2 cellular contexts compared by ENCODE assay signal in the genomic region with DNA sequence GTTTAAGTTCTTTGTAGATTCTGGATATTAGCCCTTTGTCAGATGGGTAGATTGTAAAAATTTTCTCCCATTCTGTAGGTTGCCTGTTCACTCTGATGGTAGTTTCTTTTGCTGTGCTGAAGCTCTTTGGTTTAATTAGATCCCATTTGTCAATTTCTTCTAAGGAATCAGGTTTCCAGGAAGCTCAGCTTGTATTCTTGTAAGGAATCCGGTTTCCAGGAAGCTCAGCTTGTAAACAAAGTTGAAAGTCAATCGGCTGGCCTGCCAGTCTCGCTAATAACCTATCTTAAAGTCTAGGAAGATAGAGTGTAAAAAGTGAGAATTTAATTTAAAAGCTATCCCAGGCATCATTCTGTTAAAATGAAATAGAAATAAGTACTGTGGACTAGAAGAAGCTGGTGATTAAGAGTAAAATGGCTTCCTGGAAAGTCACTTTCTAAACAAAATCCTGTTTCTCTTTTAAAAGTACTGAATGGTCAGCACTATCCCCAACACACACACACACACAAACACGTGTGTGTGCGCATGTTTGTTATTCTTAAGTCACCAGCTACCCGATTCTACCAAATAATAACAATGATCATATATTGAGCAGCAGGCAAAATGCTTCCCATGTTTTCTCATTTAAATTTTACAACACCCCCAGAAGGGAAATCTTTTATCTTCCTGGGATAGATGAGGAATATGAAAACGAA.
TF ChIP-seq lines count a peak whose summit lies in the region.

No MANE protein-coding gene starts in this region.

TF ChIP-seq in liver, 16 proteins besides CTCF, POLR2A, EP300 and RAD21:
- TF ChIP-seq, protein P1, sequence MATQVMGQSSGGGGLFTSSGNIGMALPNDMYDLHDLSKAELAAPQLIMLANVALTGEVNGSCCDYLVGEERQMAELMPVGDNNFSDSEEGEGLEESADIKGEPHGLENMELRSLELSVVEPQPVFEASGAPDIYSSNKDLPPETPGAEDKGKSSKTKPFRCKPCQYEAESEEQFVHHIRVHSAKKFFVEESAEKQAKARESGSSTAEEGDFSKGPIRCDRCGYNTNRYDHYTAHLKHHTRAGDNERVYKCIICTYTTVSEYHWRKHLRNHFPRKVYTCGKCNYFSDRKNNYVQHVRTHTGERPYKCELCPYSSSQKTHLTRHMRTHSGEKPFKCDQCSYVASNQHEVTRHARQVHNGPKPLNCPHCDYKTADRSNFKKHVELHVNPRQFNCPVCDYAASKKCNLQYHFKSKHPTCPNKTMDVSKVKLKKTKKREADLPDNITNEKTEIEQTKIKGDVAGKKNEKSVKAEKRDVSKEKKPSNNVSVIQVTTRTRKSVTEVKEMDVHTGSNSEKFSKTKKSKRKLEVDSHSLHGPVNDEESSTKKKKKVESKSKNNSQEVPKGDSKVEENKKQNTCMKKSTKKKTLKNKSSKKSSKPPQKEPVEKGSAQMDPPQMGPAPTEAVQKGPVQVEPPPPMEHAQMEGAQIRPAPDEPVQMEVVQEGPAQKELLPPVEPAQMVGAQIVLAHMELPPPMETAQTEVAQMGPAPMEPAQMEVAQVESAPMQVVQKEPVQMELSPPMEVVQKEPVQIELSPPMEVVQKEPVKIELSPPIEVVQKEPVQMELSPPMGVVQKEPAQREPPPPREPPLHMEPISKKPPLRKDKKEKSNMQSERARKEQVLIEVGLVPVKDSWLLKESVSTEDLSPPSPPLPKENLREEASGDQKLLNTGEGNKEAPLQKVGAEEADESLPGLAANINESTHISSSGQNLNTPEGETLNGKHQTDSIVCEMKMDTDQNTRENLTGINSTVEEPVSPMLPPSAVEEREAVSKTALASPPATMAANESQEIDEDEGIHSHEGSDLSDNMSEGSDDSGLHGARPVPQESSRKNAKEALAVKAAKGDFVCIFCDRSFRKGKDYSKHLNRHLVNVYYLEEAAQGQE (IDR thresholded peaks at IDR 0.05): peak; percentile 21
- TF ChIP-seq JUND (IDR thresholded peaks at IDR 0.05): no peak
- TF ChIP-seq, protein P2, sequence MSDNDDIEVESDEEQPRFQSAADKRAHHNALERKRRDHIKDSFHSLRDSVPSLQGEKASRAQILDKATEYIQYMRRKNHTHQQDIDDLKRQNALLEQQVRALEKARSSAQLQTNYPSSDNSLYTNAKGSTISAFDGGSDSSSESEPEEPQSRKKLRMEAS (IDR thresholded peaks at IDR 0.05): no peak

TF ChIP-seq in HepG2, 621 proteins besides CTCF, POLR2A, EP300 and RAD21 (continued from another document):
- TF ChIP-seq, protein P3, sequence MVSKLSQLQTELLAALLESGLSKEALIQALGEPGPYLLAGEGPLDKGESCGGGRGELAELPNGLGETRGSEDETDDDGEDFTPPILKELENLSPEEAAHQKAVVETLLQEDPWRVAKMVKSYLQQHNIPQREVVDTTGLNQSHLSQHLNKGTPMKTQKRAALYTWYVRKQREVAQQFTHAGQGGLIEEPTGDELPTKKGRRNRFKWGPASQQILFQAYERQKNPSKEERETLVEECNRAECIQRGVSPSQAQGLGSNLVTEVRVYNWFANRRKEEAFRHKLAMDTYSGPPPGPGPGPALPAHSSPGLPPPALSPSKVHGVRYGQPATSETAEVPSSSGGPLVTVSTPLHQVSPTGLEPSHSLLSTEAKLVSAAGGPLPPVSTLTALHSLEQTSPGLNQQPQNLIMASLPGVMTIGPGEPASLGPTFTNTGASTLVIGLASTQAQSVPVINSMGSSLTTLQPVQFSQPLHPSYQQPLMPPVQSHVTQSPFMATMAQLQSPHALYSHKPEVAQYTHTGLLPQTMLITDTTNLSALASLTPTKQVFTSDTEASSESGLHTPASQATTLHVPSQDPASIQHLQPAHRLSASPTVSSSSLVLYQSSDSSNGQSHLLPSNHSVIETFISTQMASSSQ (IDR thresholded peaks at IDR 0.05; ENCODE audit: low read depth): no peak
- TF ChIP-seq, protein P3 (CRISPR knock-in tag; IDR thresholded peaks at IDR 0.05; ENCODE audit: borderline replicate concordance): no peak
- TF ChIP-seq RNF2 (conservative IDR thresholded peaks at IDR 0.05; ENCODE audit: low read depth): no peak
- TF ChIP-seq MYNN (CRISPR knock-in tag; IDR thresholded peaks at IDR 0.05; ENCODE audit: low read depth): no peak
- no peak for TF ChIP-seq ZNF556 (CRISPR knock-in tag; IDR thresholded peaks at IDR 0.05; ENCODE audit: borderline replicate concordance)
- TF ChIP-seq, protein P4, sequence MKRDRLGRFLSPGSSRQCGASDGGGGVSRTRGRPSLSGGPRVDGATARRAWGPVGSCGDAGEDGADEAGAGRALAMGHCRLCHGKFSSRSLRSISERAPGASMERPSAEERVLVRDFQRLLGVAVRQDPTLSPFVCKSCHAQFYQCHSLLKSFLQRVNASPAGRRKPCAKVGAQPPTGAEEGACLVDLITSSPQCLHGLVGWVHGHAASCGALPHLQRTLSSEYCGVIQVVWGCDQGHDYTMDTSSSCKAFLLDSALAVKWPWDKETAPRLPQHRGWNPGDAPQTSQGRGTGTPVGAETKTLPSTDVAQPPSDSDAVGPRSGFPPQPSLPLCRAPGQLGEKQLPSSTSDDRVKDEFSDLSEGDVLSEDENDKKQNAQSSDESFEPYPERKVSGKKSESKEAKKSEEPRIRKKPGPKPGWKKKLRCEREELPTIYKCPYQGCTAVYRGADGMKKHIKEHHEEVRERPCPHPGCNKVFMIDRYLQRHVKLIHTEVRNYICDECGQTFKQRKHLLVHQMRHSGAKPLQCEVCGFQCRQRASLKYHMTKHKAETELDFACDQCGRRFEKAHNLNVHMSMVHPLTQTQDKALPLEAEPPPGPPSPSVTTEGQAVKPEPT (CRISPR knock-in tag; IDR thresholded peaks at IDR 0.05; ENCODE audit: low read depth): no peak
